In genomic region chr14:94500264-94500663, GRCh38 we compare ENCODE assay signal across 3 cellular contexts.
TF ChIP-seq lines count a peak whose summit lies in the region.

No MANE protein-coding gene starts in this region.

TF ChIP-seq in GM23338, 12 proteins besides CTCF, POLR2A, EP300 and RAD21:
- TF ChIP-seq REST (IDR thresholded peaks at IDR 0.05; ENCODE audit: unreplicated experiment) (no peak), CREB1 (CRISPR knock-in tag; IDR thresholded peaks at IDR 0.05; ENCODE audit: low read depth) (no peak), ETS1 (IDR thresholded peaks at IDR 0.05) (no peak), ZNF331 (CRISPR knock-in tag; IDR thresholded peaks at IDR 0.05; ENCODE audit: low read depth) (no peak), POLR2AphosphoS5 (IDR thresholded peaks at IDR 0.05; ENCODE audit: low read depth) (no peak), EZH2 (IDR thresholded peaks at IDR 0.05; ENCODE audit: low read depth, unreplicated experiment) (no peak), ZNF114 (CRISPR knock-in tag; IDR thresholded peaks at IDR 0.05) (no peak), NANOG (IDR thresholded peaks at IDR 0.05; ENCODE audit: borderline replicate concordance) (no peak)

TF ChIP-seq in HEK293T, 16 proteins besides CTCF, POLR2A, EP300 and RAD21:
- TF ChIP-seq FOXM1 (IDR thresholded peaks at IDR 0.05; ENCODE audit: borderline replicate concordance) (no peak), L3MBTL2 (conservative IDR thresholded peaks at IDR 0.05) (0 out of 2 replicates have a peak, but pooled peaks have one; percentile 14), BHLHE40 (IDR thresholded peaks at IDR 0.05; ENCODE audit: borderline replicate concordance) (no peak), FOXK2 (IDR thresholded peaks at IDR 0.05) (no peak), ZNF384 (IDR thresholded peaks at IDR 0.05) (no peak)

TF ChIP-seq in H1, 55 proteins besides CTCF, POLR2A, EP300 and RAD21:
- TF ChIP-seq E2F6 (IDR thresholded peaks at IDR 0.05), result peak; percentile 25; the same call in 1 of the 2 replicates
- TF ChIP-seq RBBP5 (IDR thresholded peaks at IDR 0.05; ENCODE audit: borderline replicate concordance, low read depth, low read length), result no peak
TF ChIP-seq in H1: peak in this region for 1.
